8 cellular contexts compared by ENCODE assay signal in the genomic region with DNA sequence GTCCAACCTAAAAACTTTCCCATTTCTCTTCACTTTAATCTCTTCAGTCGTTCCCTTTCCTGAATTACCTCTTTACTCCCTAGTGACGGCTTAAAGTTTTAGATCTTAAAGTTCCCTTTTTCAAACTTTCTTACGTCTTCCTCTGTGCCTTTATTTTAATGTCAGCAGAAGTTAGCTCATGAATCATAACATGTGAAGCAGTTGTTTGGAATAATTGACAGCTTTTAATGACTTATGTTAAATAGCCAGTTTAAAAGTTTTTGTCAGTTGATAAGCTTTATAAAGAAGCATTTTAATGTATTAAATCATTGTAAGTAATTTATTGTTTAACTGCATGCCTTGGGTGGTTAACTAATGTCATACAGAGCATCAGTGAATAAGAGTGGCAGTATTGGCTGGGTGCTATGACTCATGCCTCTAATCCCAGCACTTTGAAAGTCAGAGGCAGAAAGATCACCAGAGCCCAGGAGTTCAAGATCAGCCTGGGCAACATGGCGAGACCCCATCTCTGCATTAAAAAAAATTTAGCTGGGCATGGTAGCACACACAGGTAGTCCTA. TPM values are rescaled to one million over a fixed set of nuclear protein-coding genes. Genes with fewer than 3 reads are reported as not detected.
DNase-seq lines count a peak whose midpoint lies in the region; ATAC-seq, FAIRE-seq and TF ChIP-seq lines count a peak whose summit lies in the region.

No MANE protein-coding gene starts in this region.

- no peaks in the 10 kb centered on the region for H3K36me3 ChIP-seq in bronchial epithelial cell (ENCODE audit: control insufficient read depth, insufficient read depth, low read length)
- H3K36me3 ChIP-seq in gastrocnemius medialis: no peaks in the 10 kb centered on the region

- H3K9me3 ChIP-seq in gastrocnemius medialis: no peaks in the 10 kb centered on the region

- intact Hi-C loops in gastrocnemius medialis (cut with DNase I; ENCODE audit: low total_unique reads): loop anchor here (5.0 kb wide), 1 partner anchor 35 kb away; a partner anchor contains a TSS

- TF ChIP-seq CTCF in bronchial epithelial cell (IDR thresholded peaks at IDR 0.05; ENCODE audit: insufficient read depth, low read length, severe bottlenecking): no peak
- TF ChIP-seq CTCF in gastrocnemius medialis (IDR thresholded peaks at IDR 0.05 in 4 of 5, conservative IDR thresholded peaks at IDR 0.05 in 1 of 5): no peak

- H3K27me3 ChIP-seq in bronchial epithelial cell (ENCODE audit: control insufficient read depth, insufficient read depth, low read length) (no peaks in the 10 kb centered on the region), gastrocnemius medialis (no peaks in the 10 kb centered on the region)

- TF ChIP-seq POLR2A in gastrocnemius medialis (IDR thresholded peaks at IDR 0.05): no peak

- no peak for FAIRE-seq in bronchial epithelial cell (lab: Jason Lieb, UNC)

- in situ Hi-C loops in gastrocnemius medialis (cut with MboI; ENCODE audit: low sequenced_read_pairs in 4 of 4): no loop called here

- DNase-seq in MV-4-11 (lab: John Stamatoyannopoulos, UW): peak; percentile 52
- peak; percentile 50 for DNase-seq in bronchial epithelial cell (ENCODE audit: low read depth)
- no peak for DNase-seq in gastrocnemius medialis
- no peak for DNase-seq in NCI-H2107 treated with DMSO at 0.1 percent for 48 hours (lab: John Stamatoyannopoulos, UW; ENCODE audit: unreplicated experiment)

- peaks cover 62 to 68% of the 10 kb centered on the region in 2 donors for H3K4me1 ChIP-seq in gastrocnemius medialis

- no peak overlapping the region for H3K4me3 ChIP-seq in bronchial epithelial cell (ENCODE audit: low read depth, low read length)
- no peak overlapping the region for H3K4me3 ChIP-seq in gastrocnemius medialis

- peak overlapping the region; percentile 52 to 72 (median 60) for H3K27ac ChIP-seq in gastrocnemius medialis

- ATAC-seq in GM19463 (IDR thresholded peaks at IDR 0.05; ENCODE audit: unreplicated experiment) (peak; percentile 41), gastrocnemius medialis (no peak), GM19397 (IDR thresholded peaks at IDR 0.05; ENCODE audit: unreplicated experiment) (no peak), GM18861 (IDR thresholded peaks at IDR 0.05; ENCODE audit: unreplicated experiment) (no peak), HG02798 (IDR thresholded peaks at IDR 0.05; ENCODE audit: poor library complexity, unreplicated experiment) (no peak)

RNA-seq across cellular contexts. Expression of a gene that starts 33.9 kb away (rescaled TPM):
- 15.9 and 20.3 TPM in 2 replicates for total RNA-seq in bronchial epithelial cell
- total RNA-seq in gastrocnemius medialis: 10 to 100 TPM; 16.0 to 29.4 (median 23.1) TPM

Comparison
In these comparisons a context has a peak if more than half of its experiments do, and no peak if none do; other contexts are left out.
1. DNase-seq: peak in MV-4-11 (single experiment) and bronchial epithelial cell (single experiment); none in gastrocnemius medialis (0 of 2) and NCI-H2107 treated with DMSO at 0.1 percent for 48 hours (single experiment).